ENCODE assay signal across 27 cellular contexts in genomic region chr6:81145506-81145905, GRCh38.
"Had no signal": no experiment of that assay in that cellular context is flagged by ENCODE, and none has a peak within 500 bp of the region (broad histone marks: within the 10 kb centered on the region; RNA-seq: fewer than 3 reads in every experiment).

No MANE protein-coding gene starts in this region.

- H3K4me3 ChIP-seq: cardiac muscle cell, MG63, SK-N-MC had no signal

- H3K36me3 ChIP-seq: brain microvascular endothelial cell, cardiac muscle cell, MG63, WERI-Rb-1 had no signal

- H3K27ac ChIP-seq: brain microvascular endothelial cell, cardiac muscle cell, SK-N-MC, WERI-Rb-1 had no signal

- H3K27me3 ChIP-seq: brain microvascular endothelial cell, cardiac muscle cell, MG63 had no signal

- H3K36me3 Mint-ChIP-seq: activated naive CD4-positive, alpha-beta T cell treated with anti-CD3 and anti-CD28 coated beads, Interleukin-2, amount 50 U/mL, for 24 hours had no signal

- H3K9me3 ChIP-seq: MG63 had no signal

- ATAC-seq: activated CD8-positive, alpha-beta T cell treated with anti-CD3 and anti-CD28 coated beads, Interleukin-2, amount 10 ng/mL, durations not matched to agents 7 days and 5 days; Panc1; Right ventricle myocardium inferior had no signal

- H3K27ac Mint-ChIP-seq: activated CD8-positive, alpha-beta T cell treated with anti-CD3 and anti-CD28 coated beads, Interleukin-2, amount 10 ng/mL, durations not matched to agents 7 days and 5 days; activated naive CD4-positive, alpha-beta T cell treated with anti-CD3 and anti-CD28 coated beads, Interleukin-2, amount 50 U/mL, for 24 hours had no signal

- H3K4me3 Mint-ChIP-seq: activated CD8-positive, alpha-beta T cell treated with anti-CD3 and anti-CD28 coated beads, Interleukin-2, amount 10 ng/mL, durations not matched to agents 7 days and 5 days; activated naive CD4-positive, alpha-beta T cell treated with anti-CD3 and anti-CD28 coated beads, Interleukin-2, amount 50 U/mL, for 24 hours had no signal

- H3K9me3 Mint-ChIP-seq: activated naive CD4-positive, alpha-beta T cell treated with anti-CD3 and anti-CD28 coated beads, Interleukin-2, amount 50 U/mL, for 24 hours had no signal

- DNase-seq: activated CD4-positive, alpha-beta T cell treated with anti-CD3 and anti-CD28 coated beads for 4 hours; activated CD4-positive, alpha-beta T cell treated with anti-CD3 and anti-CD28 coated beads, Interleukin-2, amount 50 U/mL, for 4 hours; activated CD8-positive, alpha-beta memory T cell treated with anti-CD3 and anti-CD28 coated beads, Interleukin-2, amount 50 U/mL, for 48 hours; activated CD8-positive, alpha-beta T cell treated with anti-CD3 and anti-CD28 coated beads, Interleukin-2, amount 10 ng/mL, durations not matched to agents 7 days and 5 days; activated effector memory CD4-positive, alpha-beta T cell treated with Interleukin-2 at 50 U/mL for 16 hours; activated naive CD4-positive, alpha-beta T cell; activated T-cell treated with anti-CD3 and anti-CD28 coated beads, Interleukin-2, amount 50 U/mL, for 1 hour; amygdala; brain microvascular endothelial cell; cerebellar nuclear complex; MG63; NCI-H1105; NCI-H1436 treated with DMSO at 0.1 percent for 48 hours; NCI-H187; NCI-H2081; NCI-H510A treated with DMSO at 0.1 percent for 48 hours; NCI-H69; NK-92 treated with Interleukin-12 subunit alpha and Interleukin-12 subunit beta, amount 100 ng/mL, for 24 hours; OCI-M1; RPMI8226; T-helper 1 cell; WERI-Rb-1 had no signal

- H3K27me3 Mint-ChIP-seq: activated naive CD4-positive, alpha-beta T cell treated with anti-CD3 and anti-CD28 coated beads, Interleukin-2, amount 50 U/mL, for 24 hours had no signal

- H3K4me1 Mint-ChIP-seq: activated naive CD4-positive, alpha-beta T cell treated with anti-CD3 and anti-CD28 coated beads, Interleukin-2, amount 50 U/mL, for 24 hours had no signal
